In genomic region chr5:54519083-54519541, GRCh38 we compare ENCODE assay signal across 9 cellular contexts. TPM values are rescaled to one million over a fixed set of nuclear protein-coding genes. Genes with fewer than 3 reads are reported as not detected.
A peak's percentile ranks its signal among the peaks of the same experiment; 100 is the strongest.
DNase-seq lines count a peak whose midpoint lies in the region; ATAC-seq and TF ChIP-seq lines count a peak whose summit lies in the region.
"Had no signal": no experiment of that assay in that cellular context is flagged by ENCODE, and none has a peak within 500 bp of the region (broad histone marks: within the 10 kb centered on the region; RNA-seq: fewer than 3 reads in every experiment).

No MANE protein-coding gene starts in this region.

- no peak for TF ChIP-seq CTCF in choroid plexus epithelial cell (conservative IDR thresholded peaks at IDR 0.05; ENCODE audit: low read depth, low read length)
- TF ChIP-seq CTCF in upper lobe of right lung (IDR thresholded peaks at IDR 0.05) = no peak

- peaks cover 20% of the 10 kb centered on the region for H3K27me3 Mint-ChIP-seq in activated T-cell treated with anti-CD3 and anti-CD28 coated beads, Interleukin-2, amount 50 U/mL, for 72 hours (ENCODE audit: low read depth)

- H3K27me3 ChIP-seq in mononuclear cell (ENCODE audit: insufficient read depth, low read length) = peaks cover 3% of the 10 kb centered on the region
- H3K27me3 ChIP-seq in upper lobe of right lung = no peaks in the 10 kb centered on the region

- H3K4me1 Mint-ChIP-seq in activated T-cell treated with anti-CD3 and anti-CD28 coated beads, Interleukin-2, amount 50 U/mL, for 72 hours (ENCODE audit: low read depth) = peaks cover 59% of the 10 kb centered on the region

- peak overlapping the region; percentile 76 to 89 for H3K4me3 Mint-ChIP-seq in activated T-cell treated with anti-CD3 and anti-CD28 coated beads, Interleukin-2, amount 50 U/mL, for 72 hours

- no peaks in the 10 kb centered on the region for H3K9me3 Mint-ChIP-seq in activated T-cell treated with anti-CD3 and anti-CD28 coated beads, Interleukin-2, amount 50 U/mL, for 72 hours

- no peaks in the 10 kb centered on the region for H3K36me3 ChIP-seq in upper lobe of right lung

- peaks cover 57% of the 10 kb centered on the region for H3K4me1 ChIP-seq in mononuclear cell (ENCODE audit: insufficient read depth, low read length)
- peaks cover 35% of the 10 kb centered on the region for H3K4me1 ChIP-seq in upper lobe of right lung

- peaks cover 0 to 4% of the 10 kb centered on the region in 2 donors for H3K36me3 Mint-ChIP-seq in activated T-cell treated with anti-CD3 and anti-CD28 coated beads, Interleukin-2, amount 50 U/mL, for 72 hours (ENCODE audit: insufficient read depth in 2 of 2)

- ATAC-seq in activated T-cell treated with anti-CD3 and anti-CD28 coated beads, Interleukin-2, amount 50 U/mL, for 72 hours (replicated peaks in 1 of 2) = no peak
- ATAC-seq in upper lobe of right lung = no peak
- no peak for ATAC-seq in HG02973 (IDR thresholded peaks at IDR 0.05; ENCODE audit: unreplicated experiment)
- ATAC-seq in activated CD4-positive, CD25-positive, alpha-beta regulatory T cell treated with anti-CD3 and anti-CD28 coated beads, Interleukin-2, amount 50 U/mL, for 24 hours = no peak

- intact Hi-C loops in upper lobe of right lung (cut with DNase I) = no loop called here

- H3K27ac ChIP-seq in upper lobe of right lung = peak overlapping the region; percentile 65

- DNase-seq in activated T-cell treated with anti-CD3 and anti-CD28 coated beads, Interleukin-2, amount 50 U/mL, for 72 hours = no peak
- no peak for DNase-seq in activated T-cell treated with anti-CD3 and anti-CD28 coated beads, Interleukin-2, amount 50 U/mL, for 48 hours
- no peak for DNase-seq in choroid plexus epithelial cell (ENCODE audit: low read depth)
- no peak for DNase-seq in upper lobe of right lung
- DNase-seq in NCI-H526 (lab: John Stamatoyannopoulos, UW) = no peak
- DNase-seq: DMS 273 treated with DMSO at 0.1 percent for 48 hours had no signal

- H3K4me3 ChIP-seq in choroid plexus epithelial cell (ENCODE audit: low read depth, low read length) (peak overlapping the region; percentile 63), mononuclear cell (ENCODE audit: low read length) (peak overlapping the region; percentile 98), upper lobe of right lung (peak overlapping the region; percentile 96)

- H3K9me3 ChIP-seq in mononuclear cell (ENCODE audit: low read depth, low read length) (no peaks in the 10 kb centered on the region), upper lobe of right lung (no peaks in the 10 kb centered on the region)

- H3K27ac Mint-ChIP-seq in activated T-cell treated with anti-CD3 and anti-CD28 coated beads, Interleukin-2, amount 50 U/mL, for 72 hours = peak overlapping the region; percentile 3

RNA-seq across cellular contexts. Expression of gene SNX18, which starts 1.6 kb away (rescaled TPM):
- 1 to 10 TPM; 6.4 to 8.4 TPM for total RNA-seq in activated T-cell treated with anti-CD3 and anti-CD28 coated beads, Interleukin-2, amount 50 U/mL, for 72 hours
- total RNA-seq in mononuclear cell = 83.6 TPM
- 35.4 TPM for total RNA-seq in upper lobe of right lung
